ENCODE assay signal across 15 cellular contexts in the genomic region with DNA sequence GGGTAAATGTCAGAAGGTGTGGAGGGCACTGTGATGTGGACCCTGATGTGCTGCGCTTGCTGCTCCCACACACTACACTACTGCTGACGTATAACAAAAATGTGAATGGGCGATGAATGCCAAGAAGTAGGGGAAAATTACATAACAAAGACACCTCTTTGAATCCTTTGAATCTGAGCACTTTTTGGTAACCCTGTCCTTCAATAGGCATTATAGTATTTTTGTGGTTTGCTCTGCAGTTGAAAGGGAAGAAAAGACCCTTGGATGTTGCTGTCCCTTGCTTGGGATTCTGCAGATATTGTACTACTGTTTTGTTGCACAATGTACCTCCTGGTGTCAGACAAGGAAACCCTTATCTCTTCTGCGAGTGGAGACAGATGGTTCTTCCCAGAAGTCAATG.
DNase-seq lines count a peak whose midpoint lies in the region; ATAC-seq and TF ChIP-seq lines count a peak whose summit lies in the region.
"Had no signal": no experiment of that assay in that cellular context is flagged by ENCODE, and none has a peak within 500 bp of the region (broad histone marks: within the 10 kb centered on the region; RNA-seq: fewer than 3 reads in every experiment).

No MANE protein-coding gene starts in this region.

- DNase-seq in ascending aorta (ENCODE audit: low spot score in 2 of 2) = no peak
- DNase-seq in thoracic aorta (ENCODE audit: low spot score) = no peak
- DNase-seq in cerebellar cortex (ENCODE audit: low spot score) = no peak
- no peak for DNase-seq in cortex of kidney (lab: John Stamatoyannopoulos, UW)
- DNase-seq: C1 segment of cervical spinal cord; Calu3; CD4-positive, alpha-beta memory T cell; COR-L47; DMS53; DMS79 treated with DMSO at 0.1 percent for 48 hours; GF-D8; H9; HFFc6 had no signal

- H3K36me3 ChIP-seq in HUES48 (ENCODE audit: control insufficient read depth, insufficient read depth, low read length) = no peaks in the 10 kb centered on the region
- no peaks in the 10 kb centered on the region for H3K36me3 ChIP-seq in ascending aorta
- H3K36me3 ChIP-seq in thoracic aorta = no peaks in the 10 kb centered on the region

- H3K9me3 ChIP-seq in HUES48 (ENCODE audit: control insufficient read depth, insufficient read depth, low read length) (no peaks in the 10 kb centered on the region), ascending aorta (no peaks in the 10 kb centered on the region), thoracic aorta (no peaks in the 10 kb centered on the region)

- intact Hi-C loops in ascending aorta (cut with DNase I) = no loop called here

- ATAC-seq in thoracic aorta (ENCODE audit: insufficient number of reproducible peaks, low FRiP score, low read depth) = no peak
- no peak for ATAC-seq in GM21367 (IDR thresholded peaks at IDR 0.05; ENCODE audit: unreplicated experiment)

- TF ChIP-seq CTCF in ascending aorta (IDR thresholded peaks at IDR 0.05) (no peak), thoracic aorta (IDR thresholded peaks at IDR 0.05) (no peak)

- H3K9ac ChIP-seq in HUES48 (ENCODE audit: low read depth, low read length) = no peak overlapping the region

- H3K4me1 ChIP-seq in HUES48 (ENCODE audit: control insufficient read depth, insufficient read depth, low read length) = peaks cover 18% of the 10 kb centered on the region
- peaks cover 0 to 33% of the 10 kb centered on the region in 2 donors for H3K4me1 ChIP-seq in ascending aorta
- peaks cover 16 to 52% of the 10 kb centered on the region in 2 donors for H3K4me1 ChIP-seq in thoracic aorta (ENCODE audit: control insufficient read depth in 1 of 2, low read depth in 2 of 2)

- H3K4me3 ChIP-seq in HUES48 (ENCODE audit: low read depth, low read length) (no peak overlapping the region), ascending aorta (no peak overlapping the region), thoracic aorta (no peak overlapping the region)

- H3K27me3 ChIP-seq in HUES48 (ENCODE audit: control insufficient read depth, insufficient read depth, low read length) (no peaks in the 10 kb centered on the region), ascending aorta (no peaks in the 10 kb centered on the region), thoracic aorta (replicated peaks; ENCODE audit: insufficient read depth) (no peaks in the 10 kb centered on the region)

- H3K27ac ChIP-seq in HUES48 (ENCODE audit: low read depth, low read length) (peak overlapping the region; percentile 7), ascending aorta (peak overlapping the region; percentile 60 to 77), thoracic aorta (peak overlapping the region; percentile 55 to 70)

Comparison
In these comparisons a context has a peak if more than half of its experiments do, and no peak if none do; other contexts are left out.
1. H3K27ac ChIP-seq: peak in every context shown above with its lines; median percentile 68 in ascending aorta; 62 in thoracic aorta; 7 in HUES48.